Comparison of ENCODE assay signal across 2 cellular contexts in the genomic region with DNA sequence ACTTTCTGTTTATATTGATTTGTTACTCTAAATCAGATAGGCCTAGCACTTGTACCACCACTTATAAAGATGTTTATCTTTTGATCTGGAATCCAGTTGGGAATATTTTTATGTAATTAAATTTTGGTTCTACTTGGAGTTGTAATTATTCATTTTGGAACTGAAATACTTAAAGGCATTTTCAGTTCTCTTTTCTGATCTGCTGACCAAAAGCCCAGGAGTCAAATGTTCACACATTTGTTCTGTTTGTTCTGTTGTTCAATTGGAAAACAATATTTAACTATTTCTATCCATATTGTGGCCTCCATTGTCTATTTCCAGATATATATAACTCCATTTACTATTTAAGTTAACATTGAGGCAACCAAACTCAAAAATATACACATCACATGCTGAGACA.
A peak's percentile ranks its signal among the peaks of the same experiment; 100 is the strongest.
TF ChIP-seq lines count a peak whose summit lies in the region.

No MANE protein-coding gene starts in this region.

TF ChIP-seq in GM12891, 5 proteins besides CTCF, POLR2A, EP300 and RAD21:
- TF ChIP-seq SPI1 (IDR thresholded peaks at IDR 0.05; ENCODE audit: low read depth, low read length) (peak; percentile 77), POU2F2 (IDR thresholded peaks at IDR 0.05; ENCODE audit: low read depth, low read length) (no peak), POLR2AphosphoS5 (IDR thresholded peaks at IDR 0.05; ENCODE audit: low read depth, low read length) (no peak)
TF ChIP-seq in GM12891: peak in this region for 1.

TF ChIP-seq in GM12878, 131 proteins besides CTCF, POLR2A, EP300 and RAD21:
- no peak for TF ChIP-seq ETV6 (conservative IDR thresholded peaks at IDR 0.05 in 1 of 2, IDR thresholded peaks at IDR 0.05 in 1 of 2; ENCODE audit: borderline replicate concordance in 1 of 2, low read depth in 1 of 2)
- TF ChIP-seq MTA2 (IDR thresholded peaks at IDR 0.05; ENCODE audit: low read depth), result peak; percentile 32; the same call in 1 of the 2 replicates
- no peak for TF ChIP-seq GABPA (IDR thresholded peaks at IDR 0.05; ENCODE audit: low read depth)
- TF ChIP-seq TARDBP (IDR thresholded peaks at IDR 0.05; ENCODE audit: borderline replicate concordance), result no peak
- no peak for TF ChIP-seq SREBF1 (IDR thresholded peaks at IDR 0.05; ENCODE audit: low read length)
- no peak for TF ChIP-seq NFXL1 (IDR thresholded peaks at IDR 0.05; ENCODE audit: borderline replicate concordance)
- TF ChIP-seq SP1 (IDR thresholded peaks at IDR 0.05; ENCODE audit: low read depth, low read length), result no peak
- no peak for TF ChIP-seq CHD2 (IDR thresholded peaks at IDR 0.05; ENCODE audit: borderline replicate concordance, low read depth, low read length)
- no peak for TF ChIP-seq RFX5 (IDR thresholded peaks at IDR 0.05; ENCODE audit: low read depth, low read length)
- TF ChIP-seq POU2F2 (IDR thresholded peaks at IDR 0.05; ENCODE audit: borderline replicate concordance, low read depth, low read length), result no peak
- peak; percentile 68 for TF ChIP-seq SPI1 (IDR thresholded peaks at IDR 0.05; ENCODE audit: borderline replicate concordance, insufficient read depth, low read depth, low read length)
- TF ChIP-seq, protein P1, sequence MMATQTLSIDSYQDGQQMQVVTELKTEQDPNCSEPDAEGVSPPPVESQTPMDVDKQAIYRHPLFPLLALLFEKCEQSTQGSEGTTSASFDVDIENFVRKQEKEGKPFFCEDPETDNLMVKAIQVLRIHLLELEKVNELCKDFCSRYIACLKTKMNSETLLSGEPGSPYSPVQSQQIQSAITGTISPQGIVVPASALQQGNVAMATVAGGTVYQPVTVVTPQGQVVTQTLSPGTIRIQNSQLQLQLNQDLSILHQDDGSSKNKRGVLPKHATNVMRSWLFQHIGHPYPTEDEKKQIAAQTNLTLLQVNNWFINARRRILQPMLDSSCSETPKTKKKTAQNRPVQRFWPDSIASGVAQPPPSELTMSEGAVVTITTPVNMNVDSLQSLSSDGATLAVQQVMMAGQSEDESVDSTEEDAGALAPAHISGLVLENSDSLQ (IDR thresholded peaks at IDR 0.05), result no peak
- TF ChIP-seq FOS (IDR thresholded peaks at IDR 0.05; ENCODE audit: borderline replicate concordance, extremely low read depth, insufficient read length), result no peak
- peak; percentile 31 to 34; a peak in 2 of 4 replicates for TF ChIP-seq IKZF2 (IDR thresholded peaks at IDR 0.05)
- TF ChIP-seq, protein P2, sequence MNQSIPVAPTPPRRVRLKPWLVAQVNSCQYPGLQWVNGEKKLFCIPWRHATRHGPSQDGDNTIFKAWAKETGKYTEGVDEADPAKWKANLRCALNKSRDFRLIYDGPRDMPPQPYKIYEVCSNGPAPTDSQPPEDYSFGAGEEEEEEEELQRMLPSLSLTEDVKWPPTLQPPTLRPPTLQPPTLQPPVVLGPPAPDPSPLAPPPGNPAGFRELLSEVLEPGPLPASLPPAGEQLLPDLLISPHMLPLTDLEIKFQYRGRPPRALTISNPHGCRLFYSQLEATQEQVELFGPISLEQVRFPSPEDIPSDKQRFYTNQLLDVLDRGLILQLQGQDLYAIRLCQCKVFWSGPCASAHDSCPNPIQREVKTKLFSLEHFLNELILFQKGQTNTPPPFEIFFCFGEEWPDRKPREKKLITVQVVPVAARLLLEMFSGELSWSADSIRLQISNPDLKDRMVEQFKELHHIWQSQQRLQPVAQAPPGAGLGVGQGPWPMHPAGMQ (IDR thresholded peaks at IDR 0.05; ENCODE audit: borderline replicate concordance), result no peak
- no peak for TF ChIP-seq NRF1 (conservative IDR thresholded peaks at IDR 0.05; ENCODE audit: low read depth, low read length)
- TF ChIP-seq CREB1 (IDR thresholded peaks at IDR 0.05; ENCODE audit: low read depth), result no peak
- no peak for TF ChIP-seq JUND (IDR thresholded peaks at IDR 0.05; ENCODE audit: low read depth, low read length)
- TF ChIP-seq, protein P3, sequence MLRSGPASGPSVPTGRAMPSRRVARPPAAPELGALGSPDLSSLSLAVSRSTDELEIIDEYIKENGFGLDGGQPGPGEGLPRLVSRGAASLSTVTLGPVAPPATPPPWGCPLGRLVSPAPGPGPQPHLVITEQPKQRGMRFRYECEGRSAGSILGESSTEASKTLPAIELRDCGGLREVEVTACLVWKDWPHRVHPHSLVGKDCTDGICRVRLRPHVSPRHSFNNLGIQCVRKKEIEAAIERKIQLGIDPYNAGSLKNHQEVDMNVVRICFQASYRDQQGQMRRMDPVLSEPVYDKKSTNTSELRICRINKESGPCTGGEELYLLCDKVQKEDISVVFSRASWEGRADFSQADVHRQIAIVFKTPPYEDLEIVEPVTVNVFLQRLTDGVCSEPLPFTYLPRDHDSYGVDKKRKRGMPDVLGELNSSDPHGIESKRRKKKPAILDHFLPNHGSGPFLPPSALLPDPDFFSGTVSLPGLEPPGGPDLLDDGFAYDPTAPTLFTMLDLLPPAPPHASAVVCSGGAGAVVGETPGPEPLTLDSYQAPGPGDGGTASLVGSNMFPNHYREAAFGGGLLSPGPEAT (IDR thresholded peaks at IDR 0.05; ENCODE audit: low read depth), result no peak
- no peak for TF ChIP-seq HDGF (IDR thresholded peaks at IDR 0.05)
- TF ChIP-seq, protein P4, sequence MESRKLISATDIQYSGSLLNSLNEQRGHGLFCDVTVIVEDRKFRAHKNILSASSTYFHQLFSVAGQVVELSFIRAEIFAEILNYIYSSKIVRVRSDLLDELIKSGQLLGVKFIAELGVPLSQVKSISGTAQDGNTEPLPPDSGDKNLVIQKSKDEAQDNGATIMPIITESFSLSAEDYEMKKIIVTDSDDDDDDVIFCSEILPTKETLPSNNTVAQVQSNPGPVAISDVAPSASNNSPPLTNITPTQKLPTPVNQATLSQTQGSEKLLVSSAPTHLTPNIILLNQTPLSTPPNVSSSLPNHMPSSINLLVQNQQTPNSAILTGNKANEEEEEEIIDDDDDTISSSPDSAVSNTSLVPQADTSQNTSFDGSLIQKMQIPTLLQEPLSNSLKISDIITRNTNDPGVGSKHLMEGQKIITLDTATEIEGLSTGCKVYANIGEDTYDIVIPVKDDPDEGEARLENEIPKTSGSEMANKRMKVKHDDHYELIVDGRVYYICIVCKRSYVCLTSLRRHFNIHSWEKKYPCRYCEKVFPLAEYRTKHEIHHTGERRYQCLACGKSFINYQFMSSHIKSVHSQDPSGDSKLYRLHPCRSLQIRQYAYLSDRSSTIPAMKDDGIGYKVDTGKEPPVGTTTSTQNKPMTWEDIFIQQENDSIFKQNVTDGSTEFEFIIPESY (IDR thresholded peaks at IDR 0.05), result no peak
